Comparison of ENCODE assay signal across 20 cellular contexts in genomic region chr13:29903524-29903923, GRCh38.
"Had no signal": no experiment of that assay in that cellular context is flagged by ENCODE, and none has a peak within 500 bp of the region (broad histone marks: within the 10 kb centered on the region; RNA-seq: fewer than 3 reads in every experiment).

No MANE protein-coding gene starts in this region.

- ATAC-seq: activated T-helper 17 cell treated with anti-CD3 and anti-CD28 coated beads, Interleukin-2, amount 50 U/mL, for 72 hours; heart right ventricle; sciatic nerve; stimulated activated effector memory CD8-positive, alpha-beta T cell treated with anti-CD3 and anti-CD28 coated beads, Interleukin-12 subunit alpha, Interleukin-12 subunit beta, amount 100 ng/mL, for 72 hours; stimulated activated naive CD8-positive, alpha-beta T cell treated with anti-CD3 and anti-CD28 coated beads, Interleukin-15, amount 100 ng/mL, for 72 hours; T-helper 17 cell had no signal

- H3K9me3 Mint-ChIP-seq: activated T-cell treated with anti-CD3 and anti-CD28 coated beads, Interleukin-2, amount 50 U/mL, for 24 hours; activated T-helper 17 cell treated with anti-CD3 and anti-CD28 coated beads, Interleukin-2, amount 50 U/mL, for 72 hours; stimulated activated effector memory CD8-positive, alpha-beta T cell treated with anti-CD3 and anti-CD28 coated beads, Interleukin-12 subunit alpha, Interleukin-12 subunit beta, amount 100 ng/mL, for 72 hours had no signal

- H3K36me3 Mint-ChIP-seq: stimulated activated effector memory CD8-positive, alpha-beta T cell treated with anti-CD3 and anti-CD28 coated beads, Interleukin-12 subunit alpha, Interleukin-12 subunit beta, amount 100 ng/mL, for 72 hours had no signal

- H3K36me3 ChIP-seq: breast epithelium, heart right ventricle, tibial artery had no signal

- H3K27me3 Mint-ChIP-seq: activated naive CD8-positive, alpha-beta T cell; activated T-cell treated with anti-CD3 and anti-CD28 coated beads, Interleukin-2, amount 50 U/mL, for 24 hours; activated T-helper 17 cell treated with anti-CD3 and anti-CD28 coated beads, Interleukin-2, amount 50 U/mL, for 72 hours; T-helper 17 cell had no signal

- H3K4me1 ChIP-seq: tibial artery had no signal

- H3K27ac ChIP-seq: coronary artery, tibial artery had no signal

- H3K4me3 Mint-ChIP-seq: activated naive CD8-positive, alpha-beta T cell; activated T-cell treated with anti-CD3 and anti-CD28 coated beads, Interleukin-2, amount 50 U/mL, for 24 hours; endodermal cell; stimulated activated naive CD8-positive, alpha-beta T cell treated with anti-CD3 and anti-CD28 coated beads, Interleukin-15, amount 100 ng/mL, for 72 hours; T-helper 17 cell had no signal

- DNase-seq: activated CD4-positive, alpha-beta T cell treated with anti-CD3 and anti-CD28 coated beads, Interleukin-2, amount 50 U/mL, for 1 hour; activated CD8-positive, alpha-beta memory T cell treated with anti-CD3 and anti-CD28 coated beads for 24 hours; activated CD8-positive, alpha-beta memory T cell treated with anti-CD3 and anti-CD28 coated beads, Interleukin-2, amount 50 U/mL, for 4 hours; activated naive CD4-positive, alpha-beta T cell; activated T-cell treated with anti-CD3 and anti-CD28 coated beads, Interleukin-2, amount 50 U/mL, for 24 hours; endodermal cell; heart right ventricle; left ventricle myocardium superior; mammary epithelial cell; small intestine; stimulated activated CD4-positive, alpha-beta T cell treated with anti-CD3 and anti-CD28 coated beads, Interleukin-2, amount 100 ng/mL, for 24 hours; stimulated activated naive CD8-positive, alpha-beta T cell treated with anti-CD3 and anti-CD28 coated beads, Interleukin-15, amount 100 ng/mL, for 72 hours; T-helper 17 cell; tibial artery had no signal

- H3K9me3 ChIP-seq: breast epithelium, tibial artery had no signal

- H3K4me3 ChIP-seq: breast epithelium, coronary artery, heart right ventricle, tibial artery had no signal

- H3K27me3 ChIP-seq: breast epithelium, tibial artery had no signal

- H3K27ac Mint-ChIP-seq: activated naive CD8-positive, alpha-beta T cell; activated T-cell treated with anti-CD3 and anti-CD28 coated beads, Interleukin-2, amount 50 U/mL, for 24 hours; activated T-helper 17 cell treated with anti-CD3 and anti-CD28 coated beads, Interleukin-2, amount 50 U/mL, for 72 hours; endodermal cell; stimulated activated naive CD8-positive, alpha-beta T cell treated with anti-CD3 and anti-CD28 coated beads, Interleukin-15, amount 100 ng/mL, for 72 hours had no signal
